11 cellular contexts compared by ENCODE assay signal in the genomic region with DNA sequence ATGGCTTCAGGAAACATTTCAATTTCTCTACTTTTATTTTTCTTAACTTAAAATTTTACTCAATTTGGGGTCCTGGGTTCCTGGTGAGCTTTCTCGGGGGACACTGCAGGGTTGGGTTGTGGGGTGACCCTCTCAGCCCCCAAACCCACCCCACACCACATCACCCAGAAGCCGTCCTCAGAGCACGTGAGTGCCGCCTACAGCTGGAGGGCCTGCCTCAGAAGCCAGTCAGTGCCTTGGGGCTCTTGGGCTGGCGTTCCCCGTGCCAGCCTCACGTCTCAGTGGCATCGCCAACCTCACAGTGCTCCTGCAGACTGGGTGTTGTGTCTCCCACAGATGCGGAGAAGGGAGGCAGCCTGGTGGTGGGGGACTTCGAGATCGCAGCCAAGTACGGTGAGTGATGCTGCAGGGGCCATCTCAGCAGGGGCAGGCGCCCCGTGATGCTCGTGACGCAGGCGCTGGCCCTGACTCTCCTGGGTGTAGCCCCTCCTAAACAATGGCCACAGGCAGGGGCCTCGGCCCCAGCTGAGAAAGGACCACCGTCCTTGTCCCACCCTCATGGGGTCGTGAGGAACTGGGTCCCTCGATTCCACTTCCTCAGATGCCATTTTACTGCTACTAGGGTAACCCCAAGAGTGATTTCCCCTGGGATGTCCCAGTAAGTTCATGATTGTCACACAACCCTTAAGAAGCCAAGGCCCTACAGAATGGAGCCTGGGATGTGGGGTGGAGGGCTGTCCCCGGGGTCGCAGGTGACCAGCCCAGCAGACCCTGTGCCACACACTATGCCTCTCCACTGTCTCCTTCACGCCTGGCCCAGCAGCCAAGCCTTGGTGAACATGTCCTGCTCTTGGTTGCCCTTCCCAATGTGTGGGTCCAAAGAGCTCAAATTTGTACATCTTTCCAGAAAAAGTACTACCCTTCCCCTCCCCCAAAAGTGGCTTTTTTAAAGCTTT. TPM values are rescaled to one million over a fixed set of nuclear protein-coding genes. Genes with fewer than 3 reads are reported as not detected.
DNase-seq lines count a peak whose midpoint lies in the region; ATAC-seq and TF ChIP-seq lines count a peak whose summit lies in the region.
"Had no signal": no experiment of that assay in that cellular context is flagged by ENCODE, and none has a peak within 500 bp of the region (broad histone marks: within the 10 kb centered on the region; RNA-seq: fewer than 3 reads in every experiment).

No MANE protein-coding gene starts in this region.

- H3K27me3 ChIP-seq in heart left ventricle, result no peaks in the 10 kb centered on the region
- H3K27me3 ChIP-seq in SJCRH30, result no peaks in the 10 kb centered on the region
- H3K27me3 ChIP-seq in left ventricle myocardium inferior (ENCODE audit: low read depth), result no peaks in the 10 kb centered on the region
- no peaks in the 10 kb centered on the region for H3K27me3 ChIP-seq in tibial artery

- intact Hi-C loops in heart left ventricle (cut with DNase I) (no loop called here), left cardiac atrium (cut with DNase I) (no loop called here), left ventricle myocardium inferior (cut with micrococcal nuclease) (no loop called here), tibial artery (cut with DNase I; ENCODE audit: low total_unique reads) (no loop called here)

- peaks cover 11 to 90% (median 55%) of the 10 kb centered on the region in 12 donors for H3K4me1 ChIP-seq in heart left ventricle
- H3K4me1 ChIP-seq in SJCRH30, result peaks cover 50% of the 10 kb centered on the region
- H3K4me1 ChIP-seq in left ventricle myocardium inferior, result peaks cover 98% of the 10 kb centered on the region
- peaks cover 0 to 38% (median 25%) of the 10 kb centered on the region in 4 donors for H3K4me1 ChIP-seq in tibial artery

- peaks cover 0 to 38% (median 24%) of the 10 kb centered on the region in 9 donors for H3K36me3 ChIP-seq in heart left ventricle
- H3K36me3 ChIP-seq in SJCRH30, result peaks cover 3% of the 10 kb centered on the region; the same call in 1 of the 2 replicates
- H3K36me3 ChIP-seq in left ventricle myocardium inferior, result peaks cover 33% of the 10 kb centered on the region
- peaks cover 9 to 58% (median 10%) of the 10 kb centered on the region in 3 donors for H3K36me3 ChIP-seq in tibial artery

- 94 to 97% (median 96%) methylated on average over 15 to 24 of the region's 24 CpGs for WGBS in heart left ventricle, 4 donors

- no peak for TF ChIP-seq POLR2A in heart left ventricle (IDR thresholded peaks at IDR 0.05)

- TF ChIP-seq CTCF in heart left ventricle (IDR thresholded peaks at IDR 0.05) (no peak), left ventricle myocardium inferior (IDR thresholded peaks at IDR 0.05; ENCODE audit: borderline replicate concordance) (no peak), tibial artery (IDR thresholded peaks at IDR 0.05) (no peak)

- no peaks in the 10 kb centered on the region for H3K9me3 ChIP-seq in heart left ventricle
- no peaks in the 10 kb centered on the region for H3K9me3 ChIP-seq in SJCRH30 (replicated peaks)
- H3K9me3 ChIP-seq in left ventricle myocardium inferior (replicated peaks), result no peaks in the 10 kb centered on the region
- H3K9me3 ChIP-seq in tibial artery, result no peaks in the 10 kb centered on the region

- no peak for ATAC-seq in heart left ventricle
- no peak for ATAC-seq in left cardiac atrium
- ATAC-seq in GM21529 (IDR thresholded peaks at IDR 0.05; ENCODE audit: unreplicated experiment), result no peak

- DNase-seq in heart left ventricle (no peak), left cardiac atrium (no peak), SJCRH30 (no peak), left ventricle myocardium inferior (no peak), tibial artery (peak; percentile 15 to 63), NCI-H187 (lab: John Stamatoyannopoulos, UW) (no peak)
- no peak for DNase-seq in central memory CD4-positive, alpha-beta T cell
- DNase-seq: activated T-cell treated with anti-CD3 and anti-CD28 coated beads for 4 hours; DMS79; stimulated activated CD4-positive, alpha-beta T cell treated with anti-CD3 and anti-CD28 coated beads, Interleukin-12 subunit alpha, Interleukin-12 subunit beta, amount 100 ng/mL, for 4 hours had no signal

- H3K27ac ChIP-seq in heart left ventricle (peak overlapping the region in 8 of 12 donors; percentile 24 to 96 (median 86)), SJCRH30 (peak overlapping the region; percentile 33), left ventricle myocardium inferior (replicated peaks) (peak overlapping the region; percentile 90), tibial artery (no peak overlapping the region)

- H3K4me3 ChIP-seq in heart left ventricle (no peak overlapping the region), SJCRH30 (no peak overlapping the region), left ventricle myocardium inferior (no peak overlapping the region), tibial artery (no peak overlapping the region)

RNA-seq across cellular contexts. Expression of gene PYGB, which starts 23.8 kb away (rescaled TPM):
- total RNA-seq in heart left ventricle (100 to 1,000 TPM; 172 to 450 (median 233) TPM), left cardiac atrium (100 to 1,000 TPM; 103 to 152 TPM), left ventricle myocardium inferior (218 TPM)
- 100 to 1,000 TPM; 144 to 227 TPM for polyA plus RNA-seq in heart left ventricle
- 39.1 and 42.3 TPM in 2 replicates for total RNA-seq in SJCRH30 (2014; rRNA removed; shearing (Covaris generic))

RNA-seq across cellular contexts. Expression of gene ENTPD6, which starts 28.5 kb away (rescaled TPM):
- total RNA-seq in heart left ventricle (100 to 1,000 TPM in 3 of 9 donors, 10 to 100 TPM in 6; 58.7 to 139 (median 86.7) TPM), left cardiac atrium (100 to 1,000 TPM; 110 to 127 TPM), left ventricle myocardium inferior (106 TPM)
- 100 to 1,000 TPM; 131 to 200 TPM for polyA plus RNA-seq in heart left ventricle
- 53.5 and 53.6 TPM in 2 replicates for total RNA-seq in SJCRH30 (2014; rRNA removed; shearing (Covaris generic))

Comparison
In these comparisons a context has a peak if more than half of its experiments do, and no peak if none do; other contexts are left out.
1. DNase-seq: peak in tibial artery (2 of 2); none in heart left ventricle (0 of 5), left cardiac atrium (single experiment), SJCRH30 (0 of 2), left ventricle myocardium inferior (single experiment), NCI-H187 (0 of 2) and central memory CD4-positive, alpha-beta T cell (single experiment).
2. H3K27ac ChIP-seq: peak in heart left ventricle (8 of 12), SJCRH30 (single experiment) and left ventricle myocardium inferior (single experiment); none in tibial artery (0 of 2).